In genomic region chr9:94030318-94031179, GRCh38 we compare ENCODE assay signal across 8 cellular contexts. TPM values are rescaled to one million over a fixed set of nuclear protein-coding genes. Genes with fewer than 3 reads are reported as not detected.
DNase-seq lines count a peak whose midpoint lies in the region; ATAC-seq and TF ChIP-seq lines count a peak whose summit lies in the region.

No MANE protein-coding gene starts in this region.

- H3K4me1 ChIP-seq in right cardiac atrium (ENCODE audit: control insufficient read depth, insufficient read depth, low read length) (no peaks in the 10 kb centered on the region), aorta (ENCODE audit: control insufficient read depth in 1 of 2, insufficient read depth in 2 of 2, low read length in 2 of 2) (peaks cover 0 to 6% of the 10 kb centered on the region in 2 donors)

- intact Hi-C loops in right cardiac atrium (cut with DNase I): no loop called here
- intact Hi-C loops in aorta (cut with DNase I): no loop called here

- POLR2A ChIA-PET in T-cell (lab: Charles Lee): interaction anchor here in 1 of 2 donors (1.1 kb wide), 1 partner anchor 141 kb away, joined by 3 read pairs; no protein-coding TSS in a partner anchor

- no peaks in the 10 kb centered on the region for H3K9me3 Mint-ChIP-seq in T-cell

- H3K9me3 ChIP-seq in right cardiac atrium (ENCODE audit: control insufficient read depth, low read length) (no peaks in the 10 kb centered on the region), aorta (ENCODE audit: control insufficient read depth, low read length) (peaks cover 2% of the 10 kb centered on the region)

- H3K4me3 ChIP-seq in GM12864 (ENCODE audit: low read depth, low read length) (peak overlapping the region; percentile 82), right cardiac atrium (ENCODE audit: low read length) (peak overlapping the region; percentile 67), aorta (ENCODE audit: low read length in 2 of 2) (peak overlapping the region; percentile 75 to 92)

- ATAC-seq in HG02588 (IDR thresholded peaks at IDR 0.05; ENCODE audit: unreplicated experiment): peak; percentile 99
- peak; percentile 99 to 100 (median 100) for ATAC-seq in T-cell (replicated peaks in 1 of 4)
- ATAC-seq in right cardiac atrium: peak; percentile 100
- peak; percentile 100 for ATAC-seq in aorta (ENCODE audit: low FRiP score)

- no peaks in the 10 kb centered on the region for H3K36me3 ChIP-seq in aorta (ENCODE audit: control insufficient read depth in 1 of 2, insufficient read depth in 2 of 2, low read length in 1 of 2)

- no peak for TF ChIP-seq CTCF in GM12864 (IDR thresholded peaks at IDR 0.05; ENCODE audit: low read depth, low read length, missing control alignments)

- DNase-seq in GM12864 (ENCODE audit: low read depth): peak; percentile 35
- peak; percentile 86 for DNase-seq in NCI-H1092 (lab: John Stamatoyannopoulos, UW)
- peak; percentile 52 to 85 (median 73) for DNase-seq in T-cell
- DNase-seq in amniotic stem cell (lab: John Stamatoyannopoulos, UW): peak; percentile 66
- peak; percentile 90 to 96 (median 94) for DNase-seq in right cardiac atrium
- DNase-seq in putamen (ENCODE audit: low spot score): peak; percentile 87
- DNase-seq in aorta: peak; percentile 92 to 96

- H3K27ac ChIP-seq in right cardiac atrium (ENCODE audit: low read length) (peak overlapping the region; percentile 55), aorta (ENCODE audit: low read depth in 1 of 2, low read length in 2 of 2) (peak overlapping the region in 1 of 2 donors; percentile 47)

- peak overlapping the region; percentile 90 to 99 (median 92) for H3K4me3 Mint-ChIP-seq in T-cell

- H3K4me1 Mint-ChIP-seq in T-cell: peaks cover 18 to 26% (median 21%) of the 10 kb centered on the region in 3 donors

- WGBS in right cardiac atrium: under 1% methylated on average over 97 of the region's 97 CpGs
- WGBS in aorta, 2 donors: 0% methylated on average over 83 to 97 of the region's 97 CpGs

- peak overlapping the region; percentile 81 to 85 for H3K27ac Mint-ChIP-seq in T-cell

- H3K36me3 Mint-ChIP-seq in T-cell: no peaks in the 10 kb centered on the region

- H3K27me3 ChIP-seq in right cardiac atrium (ENCODE audit: control insufficient read depth, insufficient read depth) (no peaks in the 10 kb centered on the region), aorta (ENCODE audit: control insufficient read depth in 1 of 2, insufficient read depth in 2 of 2, low read length in 1 of 2) (no peaks in the 10 kb centered on the region)

- CTCF ChIA-PET in T-cell (lab: Charles Lee): interaction anchor here in 1 of 2 donors (1.4 kb wide), 1 partner anchor 183 kb away, joined by 3 read pairs; no protein-coding TSS in a partner anchor

- H3K27me3 Mint-ChIP-seq in T-cell: peaks cover 3 to 6% of the 10 kb centered on the region in 2 donors

RNA-seq across cellular contexts. Expression of gene PTPDC1, which starts 53.7 kb away (rescaled TPM):
- 1 to 10 TPM; 4.5 to 7.5 (median 5.8) TPM for total RNA-seq in T-cell
- total RNA-seq in right cardiac atrium: 10 to 100 TPM in 3 of 4 donors, 1 to 10 TPM in 1; 8.4 to 13.8 (median 11.4) TPM
- 6.1 TPM for polyA plus RNA-seq in right cardiac atrium
- total RNA-seq in aorta: 10 to 100 TPM; 10.9 to 12.9 TPM
- polyA plus RNA-seq in aorta: 1 to 10 TPM; 4.0 to 7.8 TPM

Comparison
In these comparisons a context has a peak if more than half of its experiments do, and no peak if none do; other contexts are left out.
1. DNase-seq: peak in every context shown above with its lines; median percentile 94 in right cardiac atrium; 94 in aorta; 87 in putamen; 86 in NCI-H1092; 73 in T-cell; 66 in amniotic stem cell; 35 in GM12864.